28 cellular contexts compared by ENCODE assay signal in genomic region chr5:32736842-32737241, GRCh38.
"Had no signal": no experiment of that assay in that cellular context is flagged by ENCODE, and none has a peak within 500 bp of the region (broad histone marks: within the 10 kb centered on the region; RNA-seq: fewer than 3 reads in every experiment).

No MANE protein-coding gene starts in this region.

- H3K27ac Mint-ChIP-seq: immature natural killer cell; naive thymus-derived CD8-positive, alpha-beta T cell; nephron; stimulated activated naive B cell treated with anti-CD40 and anti-IgM and Interleukin-4, amounts not matched to agents 10 μg/mL and 1 μg/mL and 100 μg/mL, for 72 hours had no signal

- H3K4me2 ChIP-seq: smooth muscle cell had no signal

- H3K79me2 ChIP-seq: parathyroid adenoma had no signal

- H3K4me3 ChIP-seq: lower lobe of right lung, psoas muscle, right atrium auricular region, right lobe of liver, smooth muscle cell, stomach, testis, thyroid gland, transverse colon, upper lobe of left lung, vagina had no signal

- H3K4me1 ChIP-seq: lower lobe of right lung, parathyroid adenoma, right atrium auricular region, right lobe of liver, stomach, testis, thyroid gland, transverse colon, vagina had no signal

- H3K9ac ChIP-seq: parathyroid adenoma had no signal

- H3K4me3 Mint-ChIP-seq: immature natural killer cell; naive thymus-derived CD8-positive, alpha-beta T cell; nephron; neural crest cell; stimulated activated naive B cell treated with anti-CD40 and anti-IgM and Interleukin-4, amounts not matched to agents 10 μg/mL and 1 μg/mL and 100 μg/mL, for 72 hours had no signal

- H3K4me1 Mint-ChIP-seq: immature natural killer cell, neural crest cell had no signal

- H3K9me3 ChIP-seq: lower lobe of right lung, psoas muscle, right atrium auricular region, right lobe of liver, stomach, testis, thyroid gland, transverse colon, upper lobe of left lung, vagina had no signal

- H3K36me3 ChIP-seq: lower lobe of right lung, right atrium auricular region, right lobe of liver, stomach, transverse colon, upper lobe of left lung, vagina had no signal

- ATAC-seq: left colon; lower lobe of right lung; naive thymus-derived CD8-positive, alpha-beta T cell; right lobe of liver; stimulated activated naive B cell treated with anti-CD40 and anti-IgM and Interleukin-4, amounts not matched to agents 10 μg/mL and 1 μg/mL and 100 μg/mL, for 72 hours; stimulated activated naive CD8-positive, alpha-beta T cell treated with anti-CD3 and anti-CD28 coated beads, Interleukin-15, Interleukin-2, amounts not matched to agents 100 U/mL and 50 U/mL, for 24 hours had no signal

- H2AFZ ChIP-seq: parathyroid adenoma had no signal

- H3K36me3 Mint-ChIP-seq: immature natural killer cell; naive thymus-derived CD8-positive, alpha-beta T cell; stimulated activated naive B cell treated with anti-CD40 and anti-IgM and Interleukin-4, amounts not matched to agents 10 μg/mL and 1 μg/mL and 100 μg/mL, for 72 hours had no signal

- DNase-seq: hypothalamus; immature natural killer cell; kidney; left colon; lower lobe of right lung; mammary epithelial cell; mesenchymal stem cell; naive thymus-derived CD8-positive, alpha-beta T cell; nucleus accumbens; psoas muscle; right lobe of liver; stimulated activated CD4-positive, alpha-beta T cell treated with anti-CD3 and anti-CD28 coated beads, Interleukin-1b, Interleukin-23, amount 100 ng/mL, for 48 hours; stimulated activated CD4-positive, alpha-beta T cell treated with anti-CD3 and anti-CD28 coated beads, Interleukin-2, amount 100 ng/mL, for 48 hours; stimulated activated CD4-positive, alpha-beta T cell treated with anti-CD3 and anti-CD28 coated beads, Interleukin-4, amount 100 ng/mL, for 4 hours; stimulated activated CD8-positive, alpha-beta memory T cell treated with anti-CD3 and anti-CD28 coated beads, Interleukin-4, amount 100 ng/mL, for 48 hours; stimulated activated naive B cell treated with anti-CD40 and anti-IgM and Interleukin-4, amounts not matched to agents 10 μg/mL and 1 μg/mL and 100 μg/mL, for 72 hours; stimulated activated naive CD8-positive, alpha-beta T cell treated with anti-CD3 and anti-CD28 coated beads, Interleukin-15, Interleukin-2, amounts not matched to agents 100 U/mL and 50 U/mL, for 24 hours; stomach; testis; thyroid gland; transverse colon; upper lobe of left lung had no signal

- H3K27ac ChIP-seq: lower lobe of right lung, parathyroid adenoma, psoas muscle, right atrium auricular region, right lobe of liver, stomach, testis, thyroid gland, transverse colon, vagina had no signal

- H3K27me3 ChIP-seq: right atrium auricular region, right lobe of liver, stomach, testis, thyroid gland, transverse colon, upper lobe of left lung, vagina had no signal
